ENCODE assay signal across 1 cellular context in genomic region chr10:35516102-35516670, GRCh38.
TF ChIP-seq lines count a peak whose summit lies in the region.

No MANE protein-coding gene starts in this region.

TF ChIP-seq in K562, 482 proteins besides CTCF, POLR2A, EP300 and RAD21 (continued from another document):
- peak; percentile 25; the same call in 1 of the 2 replicates for TF ChIP-seq ZBTB40 (IDR thresholded peaks at IDR 0.05)
- no peak for TF ChIP-seq ZBTB40 (CRISPR knock-in tag; IDR thresholded peaks at IDR 0.05)
- 0 out of 2 replicates have a peak, but pooled peaks have one; percentile 43 for TF ChIP-seq SMARCA4 (IDR thresholded peaks at IDR 0.05)
- TF ChIP-seq ZNF347 (CRISPR knock-in tag; IDR thresholded peaks at IDR 0.05; ENCODE audit: low read depth): no peak
- TF ChIP-seq TCF3 (CRISPR knock-in tag; IDR thresholded peaks at IDR 0.05): 0 out of 2 replicates have a peak, but pooled peaks have one; percentile 14
